1 cellular context compared by ENCODE assay signal in genomic region chr3:114310701-114311100, GRCh38.
TF ChIP-seq lines count a peak whose summit lies in the region.

No MANE protein-coding gene starts in this region.

TF ChIP-seq in IMR-90, 13 proteins besides CTCF, POLR2A, EP300 and RAD21 (continued from another document):
- no peak for TF ChIP-seq MAZ (IDR thresholded peaks at IDR 0.05; ENCODE audit: borderline replicate concordance, low read depth, low read length)
- no peak for TF ChIP-seq MXI1 (IDR thresholded peaks at IDR 0.05; ENCODE audit: borderline replicate concordance, low read depth, low read length)
TF ChIP-seq in IMR-90: peak in this region for 0.
